ENCODE assay signal across 8 cellular contexts in genomic region chr18:26089247-26090129, GRCh38. TPM values are rescaled to one million over a fixed set of nuclear protein-coding genes. Genes with fewer than 3 reads are reported as not detected.
DNase-seq lines count a peak whose midpoint lies in the region; ATAC-seq and TF ChIP-seq lines count a peak whose summit lies in the region.

No MANE protein-coding gene starts in this region.

- H2BK15ac ChIP-seq in mesenchymal stem cell (ENCODE audit: low read depth, poor library complexity, severe bottlenecking): peak overlapping the region; percentile 90

- no peak overlapping the region for H2AFZ ChIP-seq in mesenchymal stem cell (ENCODE audit: low read depth, low read length)

- POLR2A ChIA-PET in BJ (lab: Charles Lee): no interaction called here
- POLR2A ChIA-PET in RWPE1 (lab: Yijun Ruan, JAX; ENCODE audit: low non-redundant PET): no interaction called here

- TF ChIP-seq CTCF in BJ (IDR thresholded peaks at IDR 0.05; ENCODE audit: insufficient read depth, low read depth, low read length) (no peak), RWPE1 (conservative IDR thresholded peaks at IDR 0.05; ENCODE audit: low read depth) (no peak), type B pancreatic cell (conservative IDR thresholded peaks at IDR 0.05) (no peak)

- peak overlapping the region; percentile 64 to 100 for H3K4ac ChIP-seq in mesenchymal stem cell (ENCODE audit: low read depth in 1 of 2, low read length in 2 of 2)

- peak overlapping the region; percentile 79 for H3K4me3 ChIP-seq in BJ (ENCODE audit: low read depth, low read length)
- peak overlapping the region; percentile 94 to 95 for H3K4me3 ChIP-seq in mesenchymal stem cell (ENCODE audit: insufficient read depth in 1 of 2, low read depth in 1 of 2, low read length in 2 of 2)

- H3K36me3 Mint-ChIP-seq in dendritic cell treated with granulocyte-macrophage colony-stimulating factor and Interleukin-4, amounts not matched to agents 40 ng/mL and 50 ng/mL, for 4 days (ENCODE audit: low read depth): peaks cover 23% of the 10 kb centered on the region
- H3K36me3 Mint-ChIP-seq in type B pancreatic cell: peaks cover 5% of the 10 kb centered on the region

- no peaks in the 10 kb centered on the region for H3K79me1 ChIP-seq in mesenchymal stem cell (replicated peaks; ENCODE audit: low read length, poor library complexity, severe bottlenecking)

- no peaks in the 10 kb centered on the region for H3K27me3 Mint-ChIP-seq in dendritic cell treated with granulocyte-macrophage colony-stimulating factor and Interleukin-4, amounts not matched to agents 40 ng/mL and 50 ng/mL, for 4 days
- H3K27me3 Mint-ChIP-seq in type B pancreatic cell: peaks cover 5% of the 10 kb centered on the region

- intact Hi-C loops in dendritic cell treated with granulocyte-macrophage colony-stimulating factor and Interleukin-4, amounts not matched to agents 40 ng/mL and 50 ng/mL, for 4 days (cut with micrococcal nuclease): loop anchor here (2.0 to 10.0 kb wide), 2 partner anchors 137 to 455 kb away; partner anchors contain the start of genes KCTD1 and TAF4B

- H3K9me3 Mint-ChIP-seq in dendritic cell treated with granulocyte-macrophage colony-stimulating factor and Interleukin-4, amounts not matched to agents 40 ng/mL and 50 ng/mL, for 4 days: no peaks in the 10 kb centered on the region
- H3K9me3 Mint-ChIP-seq in type B pancreatic cell: no peaks in the 10 kb centered on the region

- peak overlapping the region; percentile 53 to 57 for H3K14ac ChIP-seq in mesenchymal stem cell (ENCODE audit: low read length in 2 of 2)

- H2BK120ac ChIP-seq in mesenchymal stem cell (ENCODE audit: low read depth, low read length): peak overlapping the region; percentile 99

- peak overlapping the region; percentile 97 for H3K9ac ChIP-seq in mesenchymal stem cell (ENCODE audit: low read length)

- H2BK5ac ChIP-seq in mesenchymal stem cell (ENCODE audit: low read depth, low read length, poor library complexity, severe bottlenecking): peak overlapping the region; percentile 99

- H2AK5ac ChIP-seq in mesenchymal stem cell (ENCODE audit: low read length, severe bottlenecking): no peak overlapping the region

- peak overlapping the region; percentile 96 for H3K27ac ChIP-seq in RWPE1
- peak overlapping the region; percentile 40 for H3K27ac ChIP-seq in mesenchymal stem cell (ENCODE audit: low read length, poor library complexity, severe bottlenecking)

- peak overlapping the region; percentile 99 to 100 for H3K18ac ChIP-seq in mesenchymal stem cell (ENCODE audit: low read depth in 1 of 2, low read length in 2 of 2)

- CTCF ChIA-PET in BJ (lab: Yijun Ruan, JAX) (no interaction called here), RWPE1 (lab: Yijun Ruan, JAX) (no interaction called here)

- no peaks in the 10 kb centered on the region for H3K4me1 ChIP-seq in mesenchymal stem cell (ENCODE audit: control insufficient read depth, insufficient read depth, low read depth, low read length)

- DNase-seq in BJ (ENCODE audit: low read depth): no peak
- DNase-seq in RWPE1 (ENCODE audit: low spot score): peak; percentile 13
- DNase-seq in mesenchymal stem cell: peak; percentile 70
- no peak for DNase-seq in type B pancreatic cell (ENCODE audit: extremely low spot score, unreplicated experiment)
- DNase-seq in amniotic stem cell (lab: John Stamatoyannopoulos, UW): no peak

- no peak overlapping the region for H2BK12ac ChIP-seq in mesenchymal stem cell (ENCODE audit: low read length in 2 of 2)

- peak overlapping the region; percentile 94 for H3K4me3 Mint-ChIP-seq in dendritic cell treated with granulocyte-macrophage colony-stimulating factor and Interleukin-4, amounts not matched to agents 40 ng/mL and 50 ng/mL, for 4 days
- peak overlapping the region; percentile 99 for H3K4me3 Mint-ChIP-seq in type B pancreatic cell

- H3K9me3 ChIP-seq in mesenchymal stem cell (ENCODE audit: control insufficient read depth, low read length): no peaks in the 10 kb centered on the region

- H3K4me1 Mint-ChIP-seq in dendritic cell treated with granulocyte-macrophage colony-stimulating factor and Interleukin-4, amounts not matched to agents 40 ng/mL and 50 ng/mL, for 4 days (ENCODE audit: low read depth): peaks cover 15% of the 10 kb centered on the region
- peaks cover 20% of the 10 kb centered on the region for H3K4me1 Mint-ChIP-seq in type B pancreatic cell (ENCODE audit: unreplicated experiment)

- 7% methylated on average over 25 of the region's 36 CpGs for WGBS in mesenchymal stem cell

- H4K8ac ChIP-seq in mesenchymal stem cell (ENCODE audit: low read length): peak overlapping the region; percentile 99

- peak overlapping the region; percentile 73 for H3K4me2 ChIP-seq in mesenchymal stem cell (ENCODE audit: low read length, poor library complexity, severe bottlenecking)

- H3K36me3 ChIP-seq in BJ (ENCODE audit: control insufficient read depth, insufficient read depth, low read length) (0 out of 2 replicates have a peak, but pooled peaks cover 1% of the 10 kb centered on the region), mesenchymal stem cell (ENCODE audit: control insufficient read depth in 1 of 2, insufficient read depth in 2 of 2, low read depth in 1 of 2, low read length in 2 of 2) (peaks cover 4 to 29% of the 10 kb centered on the region in 2 experiments)

- H3K23ac ChIP-seq in mesenchymal stem cell (ENCODE audit: low read length in 2 of 2): peak overlapping the region in 1 of 2 experiments; percentile 96

- ATAC-seq in GM18907 (IDR thresholded peaks at IDR 0.05; ENCODE audit: unreplicated experiment) (peak; percentile 19), HG03469 (IDR thresholded peaks at IDR 0.05; ENCODE audit: unreplicated experiment) (peak; percentile 1)

- peak overlapping the region; percentile 95 for H3K27ac Mint-ChIP-seq in dendritic cell treated with granulocyte-macrophage colony-stimulating factor and Interleukin-4, amounts not matched to agents 40 ng/mL and 50 ng/mL, for 4 days
- peak overlapping the region; percentile 97 for H3K27ac Mint-ChIP-seq in type B pancreatic cell

- H3K27me3 ChIP-seq in BJ (ENCODE audit: control insufficient read depth, insufficient read depth, low read length) (no peaks in the 10 kb centered on the region), mesenchymal stem cell (ENCODE audit: control insufficient read depth in 1 of 2, insufficient read depth in 1 of 2, low read length in 2 of 2) (no peaks in the 10 kb centered on the region)

- peak overlapping the region; percentile 50 for H4K91ac ChIP-seq in mesenchymal stem cell (ENCODE audit: low read length)

RNA-seq across cellular contexts. Expression of gene SS18, which starts 0.9 kb away (rescaled TPM):
- polyA plus RNA-seq in BJ (2011; rRNA removed): 153 and 163 TPM in 2 replicates
- 224 and 458 TPM in 2 replicates for polyA minus RNA-seq in BJ (2011; rRNA and poly(A)+ RNA removed)
- polyA plus RNA-seq in mesenchymal stem cell (2013, experiment 1 of 2): 75.8 TPM
- 74.4 TPM for polyA plus RNA-seq in mesenchymal stem cell (2013, experiment 2 of 2)
- 77.1 and 85.7 TPM in 2 replicates for total RNA-seq in type B pancreatic cell (ENCODE audit: low replicate concordance)

RNA-seq across cellular contexts. Expression of gene PSMA8, which starts 44.2 kb away (rescaled TPM):
- polyA plus RNA-seq in BJ (2011; rRNA removed): not detected in 2 replicates
- polyA minus RNA-seq in BJ (2011; rRNA and poly(A)+ RNA removed): not detected in 2 replicates
- polyA plus RNA-seq in mesenchymal stem cell (2013, experiment 1 of 2): not detected
- not detected for polyA plus RNA-seq in mesenchymal stem cell (2013, experiment 2 of 2)
- 0.14 TPM in 1 of 2 replicates, not detected in the other for total RNA-seq in type B pancreatic cell (ENCODE audit: low replicate concordance)

Comparison
In these comparisons a context has a peak if more than half of its experiments do, and no peak if none do; other contexts are left out.
1. DNase-seq: peak in RWPE1 (single experiment) and mesenchymal stem cell (single experiment); none in BJ (single experiment), type B pancreatic cell (single experiment) and amniotic stem cell (single experiment).